ENCODE assay signal across 8 cellular contexts in the genomic region with DNA sequence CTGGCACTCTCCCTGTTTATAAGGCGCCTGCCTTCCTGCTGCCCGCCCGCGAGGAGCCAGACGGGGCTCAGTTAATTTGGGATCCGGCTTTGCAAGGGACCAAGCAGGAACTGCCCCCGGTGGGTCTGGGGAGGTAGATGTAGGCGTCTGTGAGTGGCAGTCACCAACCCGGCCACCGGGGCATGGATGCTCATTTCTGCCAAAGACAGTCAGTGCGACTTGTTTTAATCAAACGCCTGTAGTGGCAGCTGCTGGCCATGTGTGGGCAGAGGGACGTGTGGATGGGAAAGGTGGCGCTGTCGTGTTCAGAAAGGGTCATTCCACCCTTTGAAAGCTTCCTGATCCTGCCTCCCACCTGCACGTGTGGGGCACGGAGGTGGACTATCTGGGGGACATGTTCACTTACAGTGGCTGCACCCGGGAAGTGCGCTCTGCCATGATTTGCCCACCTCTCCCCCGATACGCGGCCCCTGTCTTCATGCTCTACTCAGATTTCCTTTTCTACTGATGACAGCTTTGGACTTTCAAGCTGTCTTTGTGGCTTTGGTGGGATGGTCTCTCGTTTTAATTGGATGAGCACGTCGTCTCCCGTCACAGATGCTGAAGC.
A peak's percentile ranks its signal among the peaks of the same experiment; 100 is the strongest.
DNase-seq lines count a peak whose midpoint lies in the region; ATAC-seq and TF ChIP-seq lines count a peak whose summit lies in the region.

No MANE protein-coding gene starts in this region.

- H3K36me3 ChIP-seq in BLaER1 treated with 17β-estradiol and CSF1 and Interleukin-3, amounts not matched to agents 10 nM and 100 nM = no peaks in the 10 kb centered on the region
- H3K36me3 ChIP-seq in tibial nerve = no peaks in the 10 kb centered on the region

- peaks cover 8% of the 10 kb centered on the region for H3K9me3 Mint-ChIP-seq in HFFc6
- H3K9me3 Mint-ChIP-seq in stimulated activated effector memory CD8-positive, alpha-beta T cell treated with anti-CD3 and anti-CD28 coated beads, Interleukin-12 subunit alpha, Interleukin-12 subunit beta, amount 100 ng/mL, for 72 hours = no peaks in the 10 kb centered on the region

- H3K4me1 ChIP-seq in BLaER1 treated with 17β-estradiol and CSF1 and Interleukin-3, amounts not matched to agents 10 nM and 100 nM = peaks cover 51 to 85% (median 77%) of the 10 kb centered on the region in 10 experiments
- peaks cover 0 to 63% (median 15%) of the 10 kb centered on the region in 4 donors for H3K4me1 ChIP-seq in tibial nerve

- peaks cover 0 to 9% (median 0%) of the 10 kb centered on the region in 11 experiments; a peak in 6 of 22 replicates for H3K9me3 ChIP-seq in BLaER1 treated with 17β-estradiol and CSF1 and Interleukin-3, amounts not matched to agents 10 nM and 100 nM (replicated peaks in 1 of 11)
- H3K9me3 ChIP-seq in tibial nerve = no peaks in the 10 kb centered on the region

- WGBS in tibial nerve, 2 donors = 61 to 65% methylated on average over 26 of the region's 26 CpGs

- peaks cover 41 to 58% (median 52%) of the 10 kb centered on the region in 11 experiments for H3K27me3 ChIP-seq in BLaER1 treated with 17β-estradiol and CSF1 and Interleukin-3, amounts not matched to agents 10 nM and 100 nM
- H3K27me3 ChIP-seq in tibial nerve = peaks cover 0 to 13% of the 10 kb centered on the region in 2 donors

- H3K27me3 Mint-ChIP-seq in HFFc6 (ENCODE audit: insufficient read depth) = peaks cover 7% of the 10 kb centered on the region

- peaks cover 20% of the 10 kb centered on the region for H3K36me3 Mint-ChIP-seq in HFFc6 (ENCODE audit: low read depth)
- H3K36me3 Mint-ChIP-seq in stimulated activated effector memory CD8-positive, alpha-beta T cell treated with anti-CD3 and anti-CD28 coated beads, Interleukin-12 subunit alpha, Interleukin-12 subunit beta, amount 100 ng/mL, for 72 hours = no peaks in the 10 kb centered on the region

- TF ChIP-seq CTCF in HFFc6 (IDR thresholded peaks at IDR 0.05) = peak; percentile 77
- peak; percentile 35 for TF ChIP-seq CTCF in WI38 (IDR thresholded peaks at IDR 0.05; ENCODE audit: low read depth, low read length)
- TF ChIP-seq CTCF in tibial nerve (IDR thresholded peaks at IDR 0.05) = peak in 3 of 5 experiments; percentile 10 to 19 (median 19)

- H3K4me3 Mint-ChIP-seq in HFFc6 = peak overlapping the region; percentile 95
- no peak overlapping the region for H3K4me3 Mint-ChIP-seq in stimulated activated effector memory CD8-positive, alpha-beta T cell treated with anti-CD3 and anti-CD28 coated beads, Interleukin-12 subunit alpha, Interleukin-12 subunit beta, amount 100 ng/mL, for 72 hours

- peak; percentile 57 for DNase-seq in HFFc6
- peak; percentile 25 for DNase-seq in iris pigment epithelial cell (ENCODE audit: low read depth)
- DNase-seq in tibial nerve (ENCODE audit: low spot score in 2 of 2) = no peak
- DNase-seq in NCI-H345 (lab: John Stamatoyannopoulos, UW) = no peak
- no peak for DNase-seq in stimulated activated effector memory CD8-positive, alpha-beta T cell treated with anti-CD3 and anti-CD28 coated beads, Interleukin-12 subunit alpha, Interleukin-12 subunit beta, amount 100 ng/mL, for 72 hours (ENCODE audit: low spot score in 2 of 2)

- H4K20me1 ChIP-seq in BLaER1 treated with 17β-estradiol and CSF1 and Interleukin-3, amounts not matched to agents 10 nM and 100 nM = peaks cover 0 to 74% (median 34%) of the 10 kb centered on the region in 11 experiments; a peak in 14 of 22 replicates

- H3K9ac ChIP-seq in BLaER1 treated with 17β-estradiol and CSF1 and Interleukin-3, amounts not matched to agents 10 nM and 100 nM = no peak overlapping the region; a peak in 1 of 22 replicates

- TF ChIP-seq POLR2A in tibial nerve (IDR thresholded peaks at IDR 0.05) = no peak

- peaks cover 69% of the 10 kb centered on the region for H3K4me1 Mint-ChIP-seq in HFFc6 (ENCODE audit: low read depth)
- H3K4me1 Mint-ChIP-seq in stimulated activated effector memory CD8-positive, alpha-beta T cell treated with anti-CD3 and anti-CD28 coated beads, Interleukin-12 subunit alpha, Interleukin-12 subunit beta, amount 100 ng/mL, for 72 hours = no peaks in the 10 kb centered on the region

- H3K4me2 ChIP-seq in BLaER1 treated with 17β-estradiol and CSF1 and Interleukin-3, amounts not matched to agents 10 nM and 100 nM = peak overlapping the region; percentile 9 to 99 (median 98)

- H3K4me3 ChIP-seq in BLaER1 treated with 17β-estradiol and CSF1 and Interleukin-3, amounts not matched to agents 10 nM and 100 nM = no peak overlapping the region
- H3K4me3 ChIP-seq in WI38 (ENCODE audit: low read depth, low read length) = peak overlapping the region; percentile 60
- H3K4me3 ChIP-seq in tibial nerve = peak overlapping the region in 2 of 4 donors; percentile 9 to 65

- TF ChIP-seq EP300 in tibial nerve (IDR thresholded peaks at IDR 0.05) = no peak

- peak overlapping the region; percentile 98 for H3K27ac Mint-ChIP-seq in HFFc6
- no peak overlapping the region for H3K27ac Mint-ChIP-seq in stimulated activated effector memory CD8-positive, alpha-beta T cell treated with anti-CD3 and anti-CD28 coated beads, Interleukin-12 subunit alpha, Interleukin-12 subunit beta, amount 100 ng/mL, for 72 hours

- no peak for ATAC-seq in stimulated activated effector memory CD8-positive, alpha-beta T cell treated with anti-CD3 and anti-CD28 coated beads, Interleukin-12 subunit alpha, Interleukin-12 subunit beta, amount 100 ng/mL, for 72 hours
- no peak for ATAC-seq in HG02840 (IDR thresholded peaks at IDR 0.05; ENCODE audit: low FRiP score, unreplicated experiment)

- no peak overlapping the region for H3K27ac ChIP-seq in BLaER1 treated with 17β-estradiol and CSF1 and Interleukin-3, amounts not matched to agents 10 nM and 100 nM
- H3K27ac ChIP-seq in tibial nerve = no peak overlapping the region

Comparison
In these comparisons a context has a peak if more than half of its experiments do, and no peak if none do; other contexts are left out.
1. DNase-seq: peak in HFFc6 (single experiment) and iris pigment epithelial cell (single experiment); none in tibial nerve (0 of 2), NCI-H345 (single experiment) and stimulated activated effector memory CD8-positive, alpha-beta T cell treated with anti-CD3 and anti-CD28 coated beads, Interleukin-12 subunit alpha, Interleukin-12 subunit beta, amount 100 ng/mL, for 72 hours (0 of 2).
2. CTCF ChIP-seq: peak in every context shown above with its lines; median percentile 77 in HFFc6; 35 in WI38; 19 in tibial nerve.